In the genomic region with DNA sequence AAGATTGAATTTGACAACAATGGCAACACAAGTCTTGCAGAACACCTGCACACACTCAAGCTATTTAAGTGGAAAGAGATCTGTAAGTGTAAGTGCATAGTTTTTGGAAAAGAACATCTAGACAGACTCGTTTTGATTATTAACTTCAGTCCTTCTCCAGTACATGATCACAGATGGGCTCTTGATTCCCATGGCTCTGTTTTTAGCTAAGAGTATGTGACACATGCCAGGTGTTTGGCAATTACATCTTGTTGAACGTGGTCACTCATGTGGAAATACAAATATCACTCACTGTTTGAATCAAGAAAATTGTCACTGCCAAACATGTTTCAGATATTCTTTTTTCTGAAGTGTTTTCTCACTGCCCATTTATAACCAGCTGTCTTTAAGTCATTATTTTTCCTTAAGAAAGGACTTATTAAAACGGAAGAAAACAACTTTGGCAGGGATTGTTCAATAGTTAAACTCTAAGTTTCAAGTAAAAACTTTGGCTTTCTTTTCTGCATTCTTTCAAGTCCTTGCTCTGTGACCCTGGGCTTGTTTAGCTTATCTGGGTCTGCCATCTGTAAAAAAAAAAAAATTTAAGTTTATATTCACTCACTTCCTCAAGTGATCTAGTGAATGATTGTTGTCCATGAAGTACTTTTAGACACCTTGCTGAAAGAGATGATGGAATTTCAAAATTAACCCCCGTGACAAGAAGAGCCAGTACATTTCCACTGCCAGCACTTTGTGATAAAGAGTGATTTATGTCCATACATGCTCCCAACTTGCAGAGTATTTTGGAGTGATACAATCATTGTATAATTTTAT, we compare ENCODE assay signal across 11 cellular contexts.
DNase-seq lines count a peak whose midpoint lies in the region; ATAC-seq lines count a peak whose summit lies in the region.
"Had no signal": no experiment of that assay in that cellular context is flagged by ENCODE, and none has a peak within 500 bp of the region (broad histone marks: within the 10 kb centered on the region; RNA-seq: fewer than 3 reads in every experiment).

No MANE protein-coding gene starts in this region.

- no peaks in the 10 kb centered on the region for H3K9me3 Mint-ChIP-seq in activated CD4-positive, alpha-beta memory T cell treated with anti-CD3 and anti-CD28 coated beads for 36 hours

- H3K4me1 Mint-ChIP-seq in activated CD4-positive, alpha-beta memory T cell treated with anti-CD3 and anti-CD28 coated beads for 36 hours (ENCODE audit: low read depth) = peaks cover 3% of the 10 kb centered on the region

- H3K36me3 Mint-ChIP-seq in activated CD4-positive, alpha-beta memory T cell treated with anti-CD3 and anti-CD28 coated beads for 36 hours = no peaks in the 10 kb centered on the region
- H3K36me3 Mint-ChIP-seq: activated naive CD8-positive, alpha-beta T cell had no signal

- no peak overlapping the region for H3K4me3 Mint-ChIP-seq in activated CD4-positive, alpha-beta memory T cell treated with anti-CD3 and anti-CD28 coated beads for 36 hours
- H3K4me3 Mint-ChIP-seq: activated naive CD8-positive, alpha-beta T cell had no signal

- intact Hi-C loops in activated CD4-positive, alpha-beta memory T cell treated with anti-CD3 and anti-CD28 coated beads for 36 hours (cut with micrococcal nuclease) = no loop called here

- DNase-seq in NCI-H2081 treated with DMSO at 0.1 percent for 48 hours (lab: John Stamatoyannopoulos, UW) (peak; percentile 71), SHP77 treated with DMSO at 0.1 percent for 48 hours (lab: John Stamatoyannopoulos, UW) (peak; percentile 74), renal cortical epithelial cell (ENCODE audit: low read depth) (peak; percentile 43)
- no peak for DNase-seq in activated CD4-positive, alpha-beta memory T cell treated with anti-CD3 and anti-CD28 coated beads for 36 hours
- DNase-seq: activated CD4-positive, alpha-beta T cell treated with anti-CD3 and anti-CD28 coated beads for 48 hours; IMR-90; psoas muscle had no signal

- ATAC-seq in GM18868 (IDR thresholded peaks at IDR 0.05; ENCODE audit: unreplicated experiment) = peak; percentile 52
- no peak for ATAC-seq in GM18867 (IDR thresholded peaks at IDR 0.05; ENCODE audit: unreplicated experiment)
- ATAC-seq in esophagus mucosa = no peak
- ATAC-seq: psoas muscle had no signal

- no peak overlapping the region for H3K27ac Mint-ChIP-seq in activated CD4-positive, alpha-beta memory T cell treated with anti-CD3 and anti-CD28 coated beads for 36 hours
- H3K27ac Mint-ChIP-seq: activated naive CD8-positive, alpha-beta T cell had no signal

- POLR2A ChIA-PET in activated CD4-positive, alpha-beta memory T cell treated with anti-CD3 and anti-CD28 coated beads for 36 hours (lab: Charles Lee) = no interaction called here

- no peaks in the 10 kb centered on the region for H3K27me3 Mint-ChIP-seq in activated CD4-positive, alpha-beta memory T cell treated with anti-CD3 and anti-CD28 coated beads for 36 hours
- H3K27me3 Mint-ChIP-seq: activated naive CD8-positive, alpha-beta T cell had no signal

- CTCF ChIA-PET in activated CD4-positive, alpha-beta memory T cell treated with anti-CD3 and anti-CD28 coated beads for 36 hours (lab: Charles Lee) = no interaction called here
